ENCODE assay signal across 38 cellular contexts in the genomic region with DNA sequence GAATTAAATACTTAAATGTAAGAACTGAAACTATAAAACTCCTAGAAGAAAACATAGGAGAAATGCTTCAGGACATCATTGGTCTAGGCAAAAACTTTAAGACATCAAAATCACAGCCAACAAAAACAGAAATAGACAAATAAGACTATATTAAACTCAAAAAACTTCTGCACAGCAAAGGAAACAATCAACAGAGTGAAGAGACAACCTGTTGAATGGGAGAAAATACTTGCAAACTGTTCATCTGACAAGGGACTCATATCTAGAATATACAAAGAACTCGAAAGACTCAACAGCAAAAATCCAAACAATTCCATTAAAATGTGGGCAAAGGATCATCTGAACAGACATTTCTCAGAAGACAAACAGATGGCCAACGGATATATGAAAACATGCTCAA. TPM values are rescaled to one million over a fixed set of nuclear protein-coding genes. Genes with fewer than 3 reads are reported as not detected.
"Had no signal": no experiment of that assay in that cellular context is flagged by ENCODE, and none has a peak within 500 bp of the region (broad histone marks: within the 10 kb centered on the region; RNA-seq: fewer than 3 reads in every experiment).

No MANE protein-coding gene starts in this region.

- H3K4me3 ChIP-seq: MG63 had no signal

- H3K9ac ChIP-seq: KMS-11 had no signal

- DNase-seq: Karpas-422, Kasumi-1, MG63, MM.1S, MV-4-11, NCI-H1048, NCI-H1092, NCI-H1092 treated with DMSO at 0.1 percent for 48 hours, NCI-H1105, NCI-H1105 treated with DMSO at 0.1 percent for 48 hours, NCI-H1417, NCI-H1417 treated with DMSO at 0.1 percent for 48 hours, NCI-H1436, NCI-H1436 treated with DMSO at 0.1 percent for 48 hours, NCI-H146, NCI-H1694, NCI-H1694 treated with DMSO at 0.1 percent for 48 hours, NCI-H187, NCI-H187 treated with DMSO at 0.1 percent for 48 hours, NCI-H1930, NCI-H2029, NCI-H2029 treated with DMSO at 0.1 percent for 48 hours, NCI-H2081, NCI-H2081 treated with DMSO at 0.1 percent for 48 hours, NCI-H2107, NCI-H2171, NCI-H2227 treated with DMSO at 0.1 percent for 48 hours, NCI-H226, NCI-H345, NCI-H446, NCI-H446 treated with DMSO at 0.1 percent for 48 hours, NCI-H510A, NCI-H510A treated with DMSO at 0.1 percent for 48 hours had no signal

- H3K36me3 ChIP-seq: MG63 had no signal

- H3K9me3 ChIP-seq: MG63 had no signal

- H3K27me3 ChIP-seq: MG63 had no signal

- H3K4me2 ChIP-seq: KMS-11 had no signal

- H3K27ac ChIP-seq: KMS-11 had no signal

RNA-seq across cellular contexts. Expression of gene DSPP, which starts 16.2 kb away (rescaled TPM):
- total RNA-seq: LHCN-M2, M059J, MCF 10A, NCI-H460 had no signal

RNA-seq across cellular contexts. Expression of gene DMP1, which starts 58.0 kb away (rescaled TPM):
- total RNA-seq: LHCN-M2, M059J, MCF 10A had no signal
